21 cellular contexts compared by ENCODE assay signal in the genomic region with DNA sequence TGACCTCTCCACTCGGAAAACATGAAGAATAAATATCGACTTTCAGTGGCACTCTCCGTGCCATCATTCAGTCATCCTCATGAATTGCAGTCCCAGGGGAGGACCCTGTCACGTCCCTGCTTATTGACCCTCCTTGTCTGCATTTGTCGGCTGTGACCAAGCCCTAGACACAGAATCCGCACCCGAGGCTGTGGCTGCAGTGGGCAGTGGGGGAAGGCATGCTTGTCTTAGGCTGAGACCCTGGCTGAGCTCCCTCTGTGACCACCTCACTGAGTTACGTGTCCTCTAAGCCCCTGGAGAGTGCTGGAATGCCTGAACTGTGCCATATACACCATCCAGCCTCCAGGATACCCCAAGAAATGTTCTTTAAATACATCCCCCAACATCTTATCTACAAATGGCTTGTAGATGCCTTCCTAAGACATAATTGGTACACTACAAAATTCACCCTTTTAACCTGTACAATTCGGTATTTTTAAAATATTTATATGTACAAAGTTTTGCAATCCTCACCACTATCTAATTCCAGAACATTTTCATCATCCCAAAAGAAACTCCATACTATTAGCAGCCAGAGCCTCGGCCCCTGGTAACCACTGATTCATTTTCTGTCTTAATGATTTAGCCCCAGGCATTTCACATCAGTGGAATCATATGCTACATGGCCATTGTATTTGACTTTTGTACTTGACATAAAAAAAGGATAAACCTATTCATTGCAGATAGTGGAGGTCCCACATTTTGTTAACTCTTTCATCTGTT.
DNase-seq lines count a peak whose midpoint lies in the region; ATAC-seq and TF ChIP-seq lines count a peak whose summit lies in the region.
"Had no signal": no experiment of that assay in that cellular context is flagged by ENCODE, and none has a peak within 500 bp of the region (broad histone marks: within the 10 kb centered on the region; RNA-seq: fewer than 3 reads in every experiment).

No MANE protein-coding gene starts in this region.

- no peak for TF ChIP-seq CTCF in left ventricle myocardium inferior (IDR thresholded peaks at IDR 0.05; ENCODE audit: borderline replicate concordance)
- no peak for TF ChIP-seq CTCF in nephron (IDR thresholded peaks at IDR 0.05; ENCODE audit: unreplicated experiment in 3 of 3)

- H3K4me1 Mint-ChIP-seq in nephron: peaks cover 57% of the 10 kb centered on the region
- H3K4me1 Mint-ChIP-seq in activated CD4-positive, alpha-beta memory T cell treated with anti-CD3 and anti-CD28 coated beads for 36 hours (ENCODE audit: low read depth): no peaks in the 10 kb centered on the region

- intact Hi-C loops in right cardiac atrium (cut with DNase I): no loop called here
- intact Hi-C loops in left ventricle myocardium inferior (cut with micrococcal nuclease): no loop called here
- intact Hi-C loops in activated CD4-positive, alpha-beta memory T cell treated with anti-CD3 and anti-CD28 coated beads for 36 hours (cut with micrococcal nuclease): no loop called here

- no peaks in the 10 kb centered on the region for H3K36me3 Mint-ChIP-seq in nephron (ENCODE audit: low read depth)
- H3K36me3 Mint-ChIP-seq in activated CD4-positive, alpha-beta memory T cell treated with anti-CD3 and anti-CD28 coated beads for 36 hours: no peaks in the 10 kb centered on the region

- no peak overlapping the region for H3K4me3 ChIP-seq in right cardiac atrium (ENCODE audit: low read length)
- no peak overlapping the region for H3K4me3 ChIP-seq in left ventricle myocardium inferior
- H3K4me3 ChIP-seq in MG63: no peak overlapping the region
- H3K4me3 ChIP-seq: colonic mucosa, skin epidermis, thyroid gland had no signal

- H3K4me1 ChIP-seq in right cardiac atrium (ENCODE audit: control insufficient read depth, insufficient read depth, low read length) (peaks cover 3% of the 10 kb centered on the region), left ventricle myocardium inferior (peaks cover 27% of the 10 kb centered on the region)
- H3K4me1 ChIP-seq: colonic mucosa, thyroid gland had no signal

- H3K36me3 ChIP-seq in left ventricle myocardium inferior: no peaks in the 10 kb centered on the region
- no peaks in the 10 kb centered on the region for H3K36me3 ChIP-seq in MG63
- H3K36me3 ChIP-seq: colonic mucosa, thyroid gland, WERI-Rb-1 had no signal

- H3K9me3 ChIP-seq in right cardiac atrium (ENCODE audit: control insufficient read depth, low read length) (peaks cover 4% of the 10 kb centered on the region), left ventricle myocardium inferior (replicated peaks) (no peaks in the 10 kb centered on the region), MG63 (no peaks in the 10 kb centered on the region)
- H3K9me3 ChIP-seq: colonic mucosa, thyroid gland had no signal

- H3K27me3 ChIP-seq in right cardiac atrium (ENCODE audit: control insufficient read depth, insufficient read depth): no peaks in the 10 kb centered on the region
- H3K27me3 ChIP-seq in left ventricle myocardium inferior (ENCODE audit: low read depth): no peaks in the 10 kb centered on the region
- no peaks in the 10 kb centered on the region for H3K27me3 ChIP-seq in MG63
- H3K27me3 ChIP-seq: colonic mucosa, thyroid gland had no signal

- DNase-seq in right cardiac atrium: no peak
- DNase-seq in left ventricle myocardium inferior: no peak
- peak; percentile 29 for DNase-seq in ecto neural progenitor cell (ENCODE audit: low spot score)
- no peak for DNase-seq in activated CD4-positive, alpha-beta memory T cell treated with anti-CD3 and anti-CD28 coated beads for 36 hours
- no peak for DNase-seq in MG63
- DNase-seq: activated effector memory CD4-positive, alpha-beta T cell treated with Interleukin-2 at 50 U/mL for 16 hours; amygdala; CD4-positive, alpha-beta T cell; colonic mucosa; DMS79 treated with DMSO at 0.1 percent for 48 hours; NCI-H1417 treated with DMSO at 0.1 percent for 48 hours; occipital lobe; RPMI8226; thyroid gland; WERI-Rb-1 had no signal

- H3K27ac Mint-ChIP-seq in nephron: peak overlapping the region; percentile 66 to 90 (median 68)
- H3K27ac Mint-ChIP-seq in activated CD4-positive, alpha-beta memory T cell treated with anti-CD3 and anti-CD28 coated beads for 36 hours: no peak overlapping the region
- H3K27ac Mint-ChIP-seq: CD4-positive, alpha-beta T cell had no signal

- ATAC-seq in right cardiac atrium (no peak), HG03521 (IDR thresholded peaks at IDR 0.05; ENCODE audit: unreplicated experiment) (no peak), GM21723 (IDR thresholded peaks at IDR 0.05; ENCODE audit: unreplicated experiment) (no peak)

- H3K27ac ChIP-seq in right cardiac atrium (ENCODE audit: low read length): peak overlapping the region; percentile 12
- no peak overlapping the region for H3K27ac ChIP-seq in left ventricle myocardium inferior (replicated peaks)
- H3K27ac ChIP-seq: colonic mucosa, HL-60, KMS-11, thyroid gland, WERI-Rb-1 had no signal

- CTCF ChIA-PET in activated CD4-positive, alpha-beta memory T cell treated with anti-CD3 and anti-CD28 coated beads for 36 hours (lab: Charles Lee): no interaction called here

- peaks cover 5% of the 10 kb centered on the region for H3K27me3 Mint-ChIP-seq in nephron (ENCODE audit: low read depth)
- H3K27me3 Mint-ChIP-seq in activated CD4-positive, alpha-beta memory T cell treated with anti-CD3 and anti-CD28 coated beads for 36 hours: peaks cover 3% of the 10 kb centered on the region

- H3K4me3 Mint-ChIP-seq in nephron: no peak overlapping the region
- H3K4me3 Mint-ChIP-seq in activated CD4-positive, alpha-beta memory T cell treated with anti-CD3 and anti-CD28 coated beads for 36 hours: no peak overlapping the region
- H3K4me3 Mint-ChIP-seq: CD4-positive, alpha-beta T cell had no signal

- POLR2A ChIA-PET in activated CD4-positive, alpha-beta memory T cell treated with anti-CD3 and anti-CD28 coated beads for 36 hours (lab: Charles Lee): no interaction called here

- H3K9me3 Mint-ChIP-seq in nephron: peaks cover 5% of the 10 kb centered on the region
- no peaks in the 10 kb centered on the region for H3K9me3 Mint-ChIP-seq in activated CD4-positive, alpha-beta memory T cell treated with anti-CD3 and anti-CD28 coated beads for 36 hours

- WGBS in right cardiac atrium: 89% methylated on average over 10 of the region's 10 CpGs
